ENCODE assay signal across 9 cellular contexts in the genomic region with DNA sequence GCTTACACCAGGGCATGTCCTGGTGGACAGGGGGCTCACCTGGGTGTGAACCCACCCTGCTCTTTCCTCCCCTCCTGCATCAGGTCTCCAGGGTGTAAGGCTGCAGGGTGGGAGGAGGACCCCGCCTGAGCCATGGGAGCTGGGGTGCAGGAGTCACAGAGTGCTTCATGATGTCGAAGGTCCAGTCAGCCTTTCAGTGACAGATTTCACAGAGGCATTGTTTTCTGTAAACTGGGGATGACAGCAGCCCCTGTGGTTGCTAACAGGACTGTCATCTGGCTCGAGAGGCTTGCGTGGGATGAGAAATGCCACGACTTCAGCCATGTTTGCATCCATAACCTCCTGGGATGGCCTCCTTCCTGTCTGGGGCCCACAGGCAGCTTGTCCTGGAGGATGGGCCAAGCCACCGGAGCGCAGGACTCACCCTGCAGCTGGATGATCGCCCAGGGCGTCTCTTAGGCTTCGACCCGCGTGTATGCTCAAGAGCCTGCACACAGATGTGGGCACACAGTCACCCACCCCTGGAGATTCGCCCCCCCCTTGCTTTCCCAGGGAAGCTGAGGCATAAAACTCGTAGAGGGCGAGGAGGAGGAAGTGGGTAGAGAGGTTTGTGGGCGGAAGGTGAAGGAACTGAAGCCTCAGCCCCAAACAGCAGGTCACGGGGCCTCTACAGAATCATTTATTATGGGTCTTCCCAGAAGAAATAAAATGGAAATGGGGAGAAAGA. TPM values are rescaled to one million over a fixed set of nuclear protein-coding genes. Genes with fewer than 3 reads are reported as not detected.
DNase-seq lines count a peak whose midpoint lies in the region; ATAC-seq and TF ChIP-seq lines count a peak whose summit lies in the region.
"Had no signal": no experiment of that assay in that cellular context is flagged by ENCODE, and none has a peak within 500 bp of the region (broad histone marks: within the 10 kb centered on the region; RNA-seq: fewer than 3 reads in every experiment).

No MANE protein-coding gene starts in this region.

- H3K9me3 Mint-ChIP-seq in neural crest cell (no peaks in the 10 kb centered on the region), Calu3 (ENCODE audit: low read depth, unreplicated experiment) (no peaks in the 10 kb centered on the region)

- H3K27ac ChIP-seq in OCI-LY3 (ENCODE audit: low read length): peak overlapping the region; percentile 21
- H3K27ac ChIP-seq in A673 (ENCODE audit: low read depth, low read length, poor library complexity, severe bottlenecking): no peak overlapping the region

- POLR2A ChIA-PET in GM10248 (lab: Yijun Ruan, JAX) (interaction anchor here (0.6 kb wide), 1 partner anchor 244 kb away, joined by 3 read pairs; no protein-coding TSS in a partner anchor), A673 (lab: Charles Lee; ENCODE audit: low non-redundant PET) (interaction anchor here (0.6 to 0.7 kb wide), 2 partner anchors 57 to 254 kb away, joined by 7 read pairs; no protein-coding TSS in a partner anchor)

- H3K36me3 Mint-ChIP-seq in neural crest cell (ENCODE audit: low read depth) (no peaks in the 10 kb centered on the region), Calu3 (ENCODE audit: insufficient read depth, unreplicated experiment) (no peaks in the 10 kb centered on the region)

- H3K4me3 ChIP-seq in OCI-LY3 (ENCODE audit: low read length): peak overlapping the region; percentile 77
- no peak overlapping the region for H3K4me3 ChIP-seq in cardiac fibroblast (replicated peaks in 1 of 2; ENCODE audit: low read depth in 2 of 2, low read length in 2 of 2)
- H3K4me3 ChIP-seq in A673 (ENCODE audit: low read depth, low read length, poor library complexity, severe bottlenecking): no peak overlapping the region

- H3K36me3 ChIP-seq in OCI-LY3 (replicated peaks; ENCODE audit: low read depth, low read length) (no peaks in the 10 kb centered on the region), A673 (ENCODE audit: insufficient read depth, low read length, poor library complexity, severe bottlenecking) (no peaks in the 10 kb centered on the region)

- peak overlapping the region; percentile 59 for H2AFZ ChIP-seq in OCI-LY3 (ENCODE audit: low read depth, low read length)

- peak overlapping the region; percentile 92 for H3K4me2 ChIP-seq in OCI-LY3 (ENCODE audit: low read length)

- peak overlapping the region; percentile 71; the same call in 1 of the 2 replicates for H3K9ac ChIP-seq in OCI-LY3 (ENCODE audit: low read length)

- H3K9me3 ChIP-seq in OCI-LY3 (ENCODE audit: insufficient read depth, low read length): no peaks in the 10 kb centered on the region
- H3K9me3 ChIP-seq in A673 (ENCODE audit: low read depth, low read length, poor library complexity, severe bottlenecking): no peaks in the 10 kb centered on the region

- H3K27me3 ChIP-seq in OCI-LY3 (ENCODE audit: low read depth, low read length) (peaks cover 7% of the 10 kb centered on the region), A673 (replicated peaks; ENCODE audit: insufficient read depth, low read depth, low read length, poor library complexity) (no peaks in the 10 kb centered on the region)

- TF ChIP-seq CTCF in GM10248 (IDR thresholded peaks at IDR 0.05; ENCODE audit: control extremely low read depth, extremely low read depth, low read depth, missing control alignments) (no peak), OCI-LY3 (IDR thresholded peaks at IDR 0.05; ENCODE audit: low read depth, low read length) (no peak), cardiac fibroblast (IDR thresholded peaks at IDR 0.05; ENCODE audit: low read depth, low read length) (no peak), neural crest cell (conservative IDR thresholded peaks at IDR 0.05) (no peak), A673 (conservative IDR thresholded peaks at IDR 0.05; ENCODE audit: low read depth, low read length) (no peak), Calu3 (IDR thresholded peaks at IDR 0.05; ENCODE audit: unreplicated experiment) (no peak)

- ATAC-seq in HG03159 (IDR thresholded peaks at IDR 0.05; ENCODE audit: unreplicated experiment): no peak

- peak overlapping the region; percentile 72 for H3K27ac Mint-ChIP-seq in neural crest cell (ENCODE audit: unreplicated experiment)
- no peak overlapping the region for H3K27ac Mint-ChIP-seq in Calu3 (ENCODE audit: unreplicated experiment)

- H3K4me3 Mint-ChIP-seq in neural crest cell (peak overlapping the region; percentile 27), Calu3 (ENCODE audit: low read depth, unreplicated experiment) (no peak overlapping the region)

- H3K4me1 ChIP-seq in OCI-LY3 (ENCODE audit: low read length): peaks cover 37% of the 10 kb centered on the region
- peaks cover 13% of the 10 kb centered on the region for H3K4me1 ChIP-seq in A673 (ENCODE audit: insufficient read depth, low read length, poor library complexity, severe bottlenecking)

- peaks cover 20% of the 10 kb centered on the region for H3K4me1 Mint-ChIP-seq in neural crest cell
- no peaks in the 10 kb centered on the region for H3K4me1 Mint-ChIP-seq in Calu3 (ENCODE audit: low read depth, unreplicated experiment)

- no peaks in the 10 kb centered on the region for H4K20me1 ChIP-seq in OCI-LY3 (ENCODE audit: insufficient read depth, low read length)

- DNase-seq in GM10248 (ENCODE audit: extremely low spot score) (peak; percentile 56), cardiac fibroblast (ENCODE audit: low read depth in 2 of 2) (peak; percentile 42 to 46), neural crest cell (ENCODE audit: low read depth, low spot score) (no peak), A673 (ENCODE audit: low spot score) (no peak), NCI-H2171 (lab: John Stamatoyannopoulos, UW) (no peak), Calu3 (no peak)

- H3K79me2 ChIP-seq in OCI-LY3 (ENCODE audit: low read length): no peaks in the 10 kb centered on the region

- CTCF ChIA-PET in GM10248 (lab: Yijun Ruan, JAX): interaction anchor here (1.4 to 4.9 kb wide), 15 partner anchors 10 to 286 kb away, joined by 3 to 84 read pairs (median 8); partner anchors contain the start of genes CC2D1A, IL27RA and MISP3
- CTCF ChIA-PET in A673 (lab: Charles Lee): interaction anchor here (1.1 kb wide), 1 partner anchor 192 kb away, joined by 3 read pairs; no protein-coding TSS in a partner anchor
- CTCF ChIA-PET in Calu3 (lab: Charles Lee): interaction anchor here (0.6 to 1.1 kb wide), 3 partner anchors 20 to 255 kb away, joined by 3 to 4 read pairs (median 4); partner anchors contain the start of genes ASF1B and DCAF15

- H3K27me3 Mint-ChIP-seq in neural crest cell (ENCODE audit: low read depth): no peaks in the 10 kb centered on the region
- no peaks in the 10 kb centered on the region for H3K27me3 Mint-ChIP-seq in Calu3 (ENCODE audit: unreplicated experiment)

- BruUV-seq in A673 (replicated peaks; lab: Mats Ljungman, UMichigan): no TSS peak
- BruUV-seq in Calu3 (replicated peaks; lab: Mats Ljungman, UMichigan): no TSS peak

- intact Hi-C loops in A673 (cut with micrococcal nuclease; ENCODE audit: unreplicated experiment) (loop anchor here (5.0 kb wide), 3 partner anchors 150 to 600 kb away; partner anchors contain the start of genes ASF1B and IL27RA), Calu3 (cut with micrococcal nuclease; ENCODE audit: unreplicated experiment) (loop anchor here (2.0 kb wide), 1 partner anchor 191 kb away; the partner anchor contains the start of gene MISP3)

RNA-seq across cellular contexts. Expression of gene NANOS3, which starts 4.9 kb away (rescaled TPM):
- total RNA-seq in neural crest cell: 0.73 and 1.6 TPM in 2 replicates
- total RNA-seq in A673 (2021): 4.9 and 7.1 TPM in 2 replicates
- total RNA-seq in Calu3 (2022): 1.2 TPM in 1 of 2 replicates, not detected in the other
- total RNA-seq: subcutaneous adipose tissue had no signal

RNA-seq across cellular contexts. Expression of gene BRME1, which starts 24.1 kb away (rescaled TPM):
- 15.0 and 15.1 TPM in 2 replicates for total RNA-seq in neural crest cell
- total RNA-seq in A673 (2021): 3.2 and 4.0 TPM in 2 replicates
- total RNA-seq in Calu3 (2022): 1.0 and 1.5 TPM in 2 replicates

RNA-seq across cellular contexts. Expression of gene CC2D1A, which starts 24.1 kb away (rescaled TPM):
- 31.7 and 32.4 TPM in 2 replicates for total RNA-seq in neural crest cell
- total RNA-seq in A673 (2021): 38.6 and 40.9 TPM in 2 replicates
- total RNA-seq in Calu3 (2022): 37.2 and 41.7 TPM in 2 replicates

RNA-seq across cellular contexts. Expression of gene PODNL1, which starts 56.4 kb away (rescaled TPM):
- 0.14 and 0.42 TPM in 2 replicates for total RNA-seq in neural crest cell
- total RNA-seq in A673 (2021): not detected in 2 replicates
- total RNA-seq in Calu3 (2022): not detected in 2 replicates

Comparison
In these comparisons a context has a peak if more than half of its experiments do, and no peak if none do; other contexts are left out.
1. DNase-seq: peak in GM10248 (single experiment) and cardiac fibroblast (2 of 2); none in neural crest cell (single experiment), A673 (single experiment), NCI-H2171 (single experiment) and Calu3 (single experiment).